In the genomic region with DNA sequence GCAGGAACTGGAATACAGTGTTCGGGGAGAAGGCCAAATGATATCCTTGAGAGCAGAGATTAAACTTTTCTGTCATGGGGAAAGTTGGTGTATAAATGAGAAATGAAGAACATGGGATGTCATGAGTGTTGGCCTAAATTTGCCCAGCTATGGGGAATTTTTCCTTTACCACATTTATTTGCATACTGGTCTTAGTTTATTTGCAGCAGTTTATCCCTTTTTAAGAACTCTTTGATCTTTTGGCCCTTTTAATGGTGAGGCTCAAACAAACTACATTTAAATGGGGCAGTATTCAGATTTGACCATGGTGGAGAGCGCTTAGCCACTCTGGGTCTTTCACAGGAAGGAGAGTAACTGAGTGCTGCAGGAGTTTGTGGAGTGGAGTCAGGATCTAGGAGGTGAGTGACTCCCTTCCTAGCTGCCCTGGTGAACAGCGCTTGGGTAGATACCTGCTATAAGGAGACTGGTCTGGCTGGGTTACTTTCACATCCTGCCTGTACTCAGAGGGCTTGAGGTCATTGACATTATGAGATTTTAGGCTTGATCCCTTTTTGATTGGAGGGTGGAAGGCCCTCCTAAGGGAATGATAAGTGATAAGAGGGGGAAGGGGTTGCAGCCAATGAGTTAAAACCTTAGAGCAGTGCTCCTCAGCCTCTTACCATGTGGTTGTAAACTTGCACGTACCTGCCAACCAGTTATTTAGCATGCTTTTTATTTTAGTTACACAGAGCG, we compare ENCODE assay signal across 2 cellular contexts.
TF ChIP-seq lines count a peak whose summit lies in the region.

No MANE protein-coding gene starts in this region.

TF ChIP-seq in SK-N-SH, 30 proteins besides CTCF, POLR2A, EP300 and RAD21:
- TF ChIP-seq FOXM1 (IDR thresholded peaks at IDR 0.05; ENCODE audit: low read depth) (no peak), JUND (IDR thresholded peaks at IDR 0.05) (no peak), GATA2 (CRISPR knock-in tag; IDR thresholded peaks at IDR 0.05) (no peak), TAF1 (IDR thresholded peaks at IDR 0.05; ENCODE audit: borderline replicate concordance, low read depth, low read length) (no peak), SIN3A (IDR thresholded peaks at IDR 0.05; ENCODE audit: borderline replicate concordance, low read depth, low read length) (no peak), POLR2AphosphoS5 (IDR thresholded peaks at IDR 0.05; ENCODE audit: low read depth, low read length) (0 out of 2 replicates have a peak, but pooled peaks have one; percentile 5)
TF ChIP-seq in SK-N-SH: peak in this region for 1.

TF ChIP-seq in SK-N-SH treated with all-trans-retinoic acid at 6 μM for 48 hours, 23 proteins besides CTCF, POLR2A, EP300 and RAD21:
- TF ChIP-seq ZFP3 (CRISPR knock-in tag; IDR thresholded peaks at IDR 0.05) = no peak
- TF ChIP-seq ZC3H10 (CRISPR knock-in tag; IDR thresholded peaks at IDR 0.05) = no peak
- TF ChIP-seq, protein P1, sequence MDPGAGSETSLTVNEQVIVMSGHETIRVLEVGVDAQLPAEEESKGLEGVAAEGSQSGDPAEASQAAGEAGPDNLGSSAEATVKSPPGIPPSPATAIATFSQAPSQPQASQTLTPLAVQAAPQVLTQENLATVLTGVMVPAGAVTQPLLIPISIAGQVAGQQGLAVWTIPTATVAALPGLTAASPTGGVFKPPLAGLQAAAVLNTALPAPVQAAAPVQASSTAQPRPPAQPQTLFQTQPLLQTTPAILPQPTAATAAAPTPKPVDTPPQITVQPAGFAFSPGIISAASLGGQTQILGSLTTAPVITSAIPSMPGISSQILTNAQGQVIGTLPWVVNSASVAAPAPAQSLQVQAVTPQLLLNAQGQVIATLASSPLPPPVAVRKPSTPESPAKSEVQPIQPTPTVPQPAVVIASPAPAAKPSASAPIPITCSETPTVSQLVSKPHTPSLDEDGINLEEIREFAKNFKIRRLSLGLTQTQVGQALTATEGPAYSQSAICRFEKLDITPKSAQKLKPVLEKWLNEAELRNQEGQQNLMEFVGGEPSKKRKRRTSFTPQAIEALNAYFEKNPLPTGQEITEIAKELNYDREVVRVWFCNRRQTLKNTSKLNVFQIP (CRISPR knock-in tag; IDR thresholded peaks at IDR 0.05; ENCODE audit: borderline replicate concordance, low read depth) = no peak
- TF ChIP-seq, protein P2, sequence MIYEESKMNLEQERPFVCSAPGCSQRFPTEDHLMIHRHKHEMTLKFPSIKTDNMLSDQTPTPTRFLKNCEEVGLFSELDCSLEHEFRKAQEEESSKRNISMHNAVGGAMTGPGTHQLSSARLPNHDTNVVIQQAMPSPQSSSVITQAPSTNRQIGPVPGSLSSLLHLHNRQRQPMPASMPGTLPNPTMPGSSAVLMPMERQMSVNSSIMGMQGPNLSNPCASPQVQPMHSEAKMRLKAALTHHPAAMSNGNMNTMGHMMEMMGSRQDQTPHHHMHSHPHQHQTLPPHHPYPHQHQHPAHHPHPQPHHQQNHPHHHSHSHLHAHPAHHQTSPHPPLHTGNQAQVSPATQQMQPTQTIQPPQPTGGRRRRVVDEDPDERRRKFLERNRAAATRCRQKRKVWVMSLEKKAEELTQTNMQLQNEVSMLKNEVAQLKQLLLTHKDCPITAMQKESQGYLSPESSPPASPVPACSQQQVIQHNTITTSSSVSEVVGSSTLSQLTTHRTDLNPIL (CRISPR knock-in tag; IDR thresholded peaks at IDR 0.05; ENCODE audit: low read depth) = no peak
- no peak for TF ChIP-seq TOX (CRISPR knock-in tag; IDR thresholded peaks at IDR 0.05; ENCODE audit: borderline replicate concordance)
- no peak for TF ChIP-seq ARNTL (CRISPR knock-in tag; IDR thresholded peaks at IDR 0.05; ENCODE audit: borderline replicate concordance, low read depth)
- TF ChIP-seq, protein P3, sequence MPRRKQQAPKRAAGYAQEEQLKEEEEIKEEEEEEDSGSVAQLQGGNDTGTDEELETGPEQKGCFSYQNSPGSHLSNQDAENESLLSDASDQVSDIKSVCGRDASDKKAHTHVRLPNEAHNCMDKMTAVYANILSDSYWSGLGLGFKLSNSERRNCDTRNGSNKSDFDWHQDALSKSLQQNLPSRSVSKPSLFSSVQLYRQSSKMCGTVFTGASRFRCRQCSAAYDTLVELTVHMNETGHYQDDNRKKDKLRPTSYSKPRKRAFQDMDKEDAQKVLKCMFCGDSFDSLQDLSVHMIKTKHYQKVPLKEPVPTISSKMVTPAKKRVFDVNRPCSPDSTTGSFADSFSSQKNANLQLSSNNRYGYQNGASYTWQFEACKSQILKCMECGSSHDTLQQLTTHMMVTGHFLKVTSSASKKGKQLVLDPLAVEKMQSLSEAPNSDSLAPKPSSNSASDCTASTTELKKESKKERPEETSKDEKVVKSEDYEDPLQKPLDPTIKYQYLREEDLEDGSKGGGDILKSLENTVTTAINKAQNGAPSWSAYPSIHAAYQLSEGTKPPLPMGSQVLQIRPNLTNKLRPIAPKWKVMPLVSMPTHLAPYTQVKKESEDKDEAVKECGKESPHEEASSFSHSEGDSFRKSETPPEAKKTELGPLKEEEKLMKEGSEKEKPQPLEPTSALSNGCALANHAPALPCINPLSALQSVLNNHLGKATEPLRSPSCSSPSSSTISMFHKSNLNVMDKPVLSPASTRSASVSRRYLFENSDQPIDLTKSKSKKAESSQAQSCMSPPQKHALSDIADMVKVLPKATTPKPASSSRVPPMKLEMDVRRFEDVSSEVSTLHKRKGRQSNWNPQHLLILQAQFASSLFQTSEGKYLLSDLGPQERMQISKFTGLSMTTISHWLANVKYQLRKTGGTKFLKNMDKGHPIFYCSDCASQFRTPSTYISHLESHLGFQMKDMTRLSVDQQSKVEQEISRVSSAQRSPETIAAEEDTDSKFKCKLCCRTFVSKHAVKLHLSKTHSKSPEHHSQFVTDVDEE (CRISPR knock-in tag; IDR thresholded peaks at IDR 0.05) = no peak
TF ChIP-seq in SK-N-SH treated with all-trans-retinoic acid at 6 μM for 48 hours: peak in this region for 0.
